Comparison of ENCODE assay signal across 17 cellular contexts in genomic region chr14:105324080-105324778, GRCh38. TPM values are rescaled to one million over a fixed set of nuclear protein-coding genes. Genes with fewer than 3 reads are reported as not detected.
DNase-seq lines count a peak whose midpoint lies in the region; ATAC-seq and TF ChIP-seq lines count a peak whose summit lies in the region.
"Had no signal": no experiment of that assay in that cellular context is flagged by ENCODE, and none has a peak within 500 bp of the region (broad histone marks: within the 10 kb centered on the region; RNA-seq: fewer than 3 reads in every experiment).

No MANE protein-coding gene starts in this region.

- no peak overlapping the region for H3K4me3 Mint-ChIP-seq in activated naive CD8-positive, alpha-beta T cell treated with anti-CD3 and anti-CD28 coated beads, Interleukin-2, amount 50 U/mL, for 24 hours
- no peak overlapping the region for H3K4me3 Mint-ChIP-seq in activated naive CD8-positive, alpha-beta T cell treated with anti-CD3 and anti-CD28 coated beads for 36 hours
- H3K4me3 Mint-ChIP-seq: natural killer cell had no signal

- TF ChIP-seq POLR2A in prostate gland (IDR thresholded peaks at IDR 0.05) = no peak

- H3K36me3 Mint-ChIP-seq in activated naive CD8-positive, alpha-beta T cell treated with anti-CD3 and anti-CD28 coated beads, Interleukin-2, amount 50 U/mL, for 24 hours (ENCODE audit: low read depth) = no peaks in the 10 kb centered on the region
- peaks cover 2% of the 10 kb centered on the region for H3K36me3 Mint-ChIP-seq in activated naive CD8-positive, alpha-beta T cell treated with anti-CD3 and anti-CD28 coated beads for 36 hours
- H3K36me3 Mint-ChIP-seq: natural killer cell had no signal

- H3K4me1 ChIP-seq in prostate gland (replicated peaks) = no peaks in the 10 kb centered on the region
- H3K4me1 ChIP-seq: A549 had no signal

- POLR2A ChIA-PET in HEK293T (lab: Yijun Ruan, JAX) = interaction anchor here (1.7 kb wide), 1 partner anchor 10 kb away, joined by 6 read pairs; the partner anchor contains the start of gene PACS2

- ATAC-seq in activated naive CD8-positive, alpha-beta T cell treated with anti-CD3 and anti-CD28 coated beads, Interleukin-2, amount 50 U/mL, for 24 hours = peak; percentile 25
- ATAC-seq: natural killer cell had no signal

- intact Hi-C loops in prostate gland (cut with DNase I) = no loop called here

- H3K27me3 ChIP-seq in prostate gland (replicated peaks; ENCODE audit: insufficient read depth) = no peaks in the 10 kb centered on the region
- H3K27me3 ChIP-seq: tibial nerve had no signal

- H3K9me3 Mint-ChIP-seq in activated naive CD8-positive, alpha-beta T cell treated with anti-CD3 and anti-CD28 coated beads, Interleukin-2, amount 50 U/mL, for 24 hours = no peaks in the 10 kb centered on the region
- no peaks in the 10 kb centered on the region for H3K9me3 Mint-ChIP-seq in activated naive CD8-positive, alpha-beta T cell treated with anti-CD3 and anti-CD28 coated beads for 36 hours
- H3K9me3 Mint-ChIP-seq: activated T-helper 2 cell treated with anti-CD3 and anti-CD28 coated beads, Interferon-gamma antibody, Interleukin-2, Interleukin-4, amounts not matched to agents 10 μg/mL and 5 μg/mL and 100 μg/mL, durations not matched to agents 14 hours and 24 hours and 36 hours; natural killer cell had no signal

- CTCF ChIA-PET in HEK293T (lab: Yijun Ruan, JAX) = interaction anchor here (0.9 kb wide), 1 partner anchor 10 kb away, joined by 4 read pairs; the partner anchor contains the start of gene PACS2

- no peak overlapping the region for H3K27ac Mint-ChIP-seq in activated naive CD8-positive, alpha-beta T cell treated with anti-CD3 and anti-CD28 coated beads, Interleukin-2, amount 50 U/mL, for 24 hours
- H3K27ac Mint-ChIP-seq in activated naive CD8-positive, alpha-beta T cell treated with anti-CD3 and anti-CD28 coated beads for 36 hours = no peak overlapping the region
- H3K27ac Mint-ChIP-seq: activated T-helper 2 cell treated with anti-CD3 and anti-CD28 coated beads, Interferon-gamma antibody, Interleukin-2, Interleukin-4, amounts not matched to agents 10 μg/mL and 5 μg/mL and 100 μg/mL, durations not matched to agents 14 hours and 24 hours and 36 hours; natural killer cell had no signal

- no peak overlapping the region for H3K27ac ChIP-seq in prostate gland
- H3K27ac ChIP-seq: A549 had no signal

- TF ChIP-seq CTCF in choroid plexus epithelial cell (conservative IDR thresholded peaks at IDR 0.05; ENCODE audit: low read depth, low read length) (no peak), prostate gland (IDR thresholded peaks at IDR 0.05) (no peak)

- H3K9me3 ChIP-seq in prostate gland = no peaks in the 10 kb centered on the region
- H3K9me3 ChIP-seq: A549, HAP-1, tibial nerve had no signal

- WGBS in prostate gland = 81% methylated on average over 25 of the region's 30 CpGs

- no peak for DNase-seq in activated naive CD8-positive, alpha-beta T cell treated with anti-CD3 and anti-CD28 coated beads, Interleukin-2, amount 50 U/mL, for 24 hours
- no peak for DNase-seq in activated naive CD8-positive, alpha-beta T cell treated with anti-CD3 and anti-CD28 coated beads for 36 hours
- DNase-seq in choroid plexus epithelial cell (ENCODE audit: low read depth) = peak; percentile 65
- DNase-seq in inferior parietal cortex (ENCODE audit: extremely low spot score) = peak; percentile 31
- peak; percentile 44 for DNase-seq in superior temporal gyrus (ENCODE audit: extremely low spot score)
- DNase-seq in HK-2 (ENCODE audit: unreplicated experiment) = no peak
- no peak for DNase-seq in prostate gland (ENCODE audit: low spot score)
- no peak for DNase-seq in HEK293T (ENCODE audit: extremely low spot score)
- DNase-seq: COR-L47, natural killer cell, NCI-H524, T1000 had no signal

- no peaks in the 10 kb centered on the region for H3K36me3 ChIP-seq in prostate gland
- H3K36me3 ChIP-seq: HAP-1, tibial nerve had no signal

- peaks cover 11% of the 10 kb centered on the region for H3K4me1 Mint-ChIP-seq in activated naive CD8-positive, alpha-beta T cell treated with anti-CD3 and anti-CD28 coated beads, Interleukin-2, amount 50 U/mL, for 24 hours
- peaks cover 12% of the 10 kb centered on the region for H3K4me1 Mint-ChIP-seq in activated naive CD8-positive, alpha-beta T cell treated with anti-CD3 and anti-CD28 coated beads for 36 hours

- H3K4me3 ChIP-seq in choroid plexus epithelial cell (ENCODE audit: low read depth, low read length) (no peak overlapping the region), prostate gland (no peak overlapping the region)
- H3K4me3 ChIP-seq: A549, HAP-1, smooth muscle cell, tibial nerve had no signal

- H3K27me3 Mint-ChIP-seq in activated naive CD8-positive, alpha-beta T cell treated with anti-CD3 and anti-CD28 coated beads, Interleukin-2, amount 50 U/mL, for 24 hours = no peaks in the 10 kb centered on the region
- H3K27me3 Mint-ChIP-seq in activated naive CD8-positive, alpha-beta T cell treated with anti-CD3 and anti-CD28 coated beads for 36 hours = no peaks in the 10 kb centered on the region

TF ChIP-seq in HEK293T, 16 proteins besides CTCF, POLR2A, EP300 and RAD21:
- TF ChIP-seq NFRKB (IDR thresholded peaks at IDR 0.05) (no peak), L3MBTL2 (conservative IDR thresholded peaks at IDR 0.05) (no peak), FOXM1 (IDR thresholded peaks at IDR 0.05; ENCODE audit: borderline replicate concordance) (no peak), LEF1 (IDR thresholded peaks at IDR 0.05; ENCODE audit: borderline replicate concordance) (no peak), ARNT (IDR thresholded peaks at IDR 0.05) (no peak), FOXK2 (IDR thresholded peaks at IDR 0.05) (no peak), CTBP1 (IDR thresholded peaks at IDR 0.05; ENCODE audit: borderline replicate concordance) (no peak), TARDBP (IDR thresholded peaks at IDR 0.05) (no peak), BHLHE40 (IDR thresholded peaks at IDR 0.05; ENCODE audit: borderline replicate concordance) (no peak), FOXA1 (IDR thresholded peaks at IDR 0.05) (no peak)

RNA-seq across cellular contexts. Expression of gene PACS2, which starts 9.7 kb away (rescaled TPM):
- 10 to 100 TPM; 21.1 to 22.2 TPM for total RNA-seq in activated naive CD8-positive, alpha-beta T cell treated with anti-CD3 and anti-CD28 coated beads for 36 hours
- 100 to 1,000 TPM in 1 of 2 donors, 10 to 100 TPM in 1; 48.5 to 124 TPM for total RNA-seq in prostate gland

RNA-seq across cellular contexts. Expression of gene BRF1, which starts 23.4 kb away (rescaled TPM):
- 10 to 100 TPM; 21.9 to 22.8 TPM for total RNA-seq in activated naive CD8-positive, alpha-beta T cell treated with anti-CD3 and anti-CD28 coated beads for 36 hours
- 10 to 100 TPM; 64.9 to 88.9 TPM for total RNA-seq in prostate gland

Comparison
In these comparisons a context has a peak if more than half of its experiments do, and no peak if none do; other contexts are left out.
1. DNase-seq: peak in choroid plexus epithelial cell (single experiment), inferior parietal cortex (single experiment) and superior temporal gyrus (single experiment); none in activated naive CD8-positive, alpha-beta T cell treated with anti-CD3 and anti-CD28 coated beads, Interleukin-2, amount 50 U/mL, for 24 hours (single experiment), activated naive CD8-positive, alpha-beta T cell treated with anti-CD3 and anti-CD28 coated beads for 36 hours (single experiment), HK-2 (single experiment), prostate gland (single experiment) and HEK293T (single experiment).